Comparison of ENCODE assay signal across 2 cellular contexts in the genomic region with DNA sequence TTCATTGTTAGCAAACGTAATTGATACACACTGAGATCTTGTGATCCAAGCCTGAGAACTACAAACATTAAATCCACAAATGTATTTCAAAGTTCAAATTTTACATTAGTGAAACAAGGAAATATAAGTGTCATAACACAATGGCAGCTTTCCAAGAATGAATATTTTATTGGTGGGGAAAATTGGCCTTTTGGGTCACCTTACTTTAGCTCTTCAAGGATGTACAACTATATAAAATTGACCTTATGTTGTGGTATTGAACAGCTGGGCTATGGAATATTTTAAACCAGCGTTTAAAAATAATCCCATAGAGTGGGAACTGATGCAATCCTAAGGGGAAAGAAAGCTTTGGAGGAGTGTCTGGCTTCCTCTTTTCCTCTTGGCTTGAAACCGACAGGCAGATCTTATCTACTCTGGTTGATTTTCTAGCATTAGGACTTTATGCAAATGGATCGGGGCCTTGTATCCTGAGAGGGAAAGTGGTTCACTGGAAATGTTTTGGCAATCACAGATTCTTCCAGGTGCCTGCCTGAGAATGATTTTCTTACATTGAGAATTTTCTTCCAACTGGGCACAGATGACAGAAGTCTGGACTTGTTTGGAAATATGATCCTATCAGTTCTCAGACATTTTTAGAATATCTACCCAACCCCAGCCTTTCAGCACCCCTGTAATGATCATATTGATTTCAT.
TF ChIP-seq lines count a peak whose summit lies in the region.

No MANE protein-coding gene starts in this region.

TF ChIP-seq in IMR-90, 13 proteins besides CTCF, POLR2A, EP300 and RAD21:
- TF ChIP-seq CEBPB (IDR thresholded peaks at IDR 0.05; ENCODE audit: low read depth, low read length) = peak; percentile 76
- TF ChIP-seq CHD1 (IDR thresholded peaks at IDR 0.05; ENCODE audit: low read depth, low read length) = no peak
TF ChIP-seq in IMR-90: peak in this region for 1.

TF ChIP-seq in GM23338, 12 proteins besides CTCF, POLR2A, EP300 and RAD21:
- no peak for TF ChIP-seq POLR2AphosphoS5 (IDR thresholded peaks at IDR 0.05; ENCODE audit: low read depth)
- no peak for TF ChIP-seq ETS1 (IDR thresholded peaks at IDR 0.05)
- TF ChIP-seq EZH2phosphoT487 (IDR thresholded peaks at IDR 0.05; ENCODE audit: unreplicated experiment) = no peak
- TF ChIP-seq ZNF114 (CRISPR knock-in tag; IDR thresholded peaks at IDR 0.05) = no peak
- TF ChIP-seq CREB1 (CRISPR knock-in tag; IDR thresholded peaks at IDR 0.05; ENCODE audit: low read depth) = no peak
- TF ChIP-seq ZNF462 (CRISPR knock-in tag; IDR thresholded peaks at IDR 0.05) = no peak
- TF ChIP-seq ZNF331 (CRISPR knock-in tag; IDR thresholded peaks at IDR 0.05; ENCODE audit: low read depth) = no peak
- TF ChIP-seq NANOG (IDR thresholded peaks at IDR 0.05; ENCODE audit: borderline replicate concordance) = no peak
- no peak for TF ChIP-seq EZH2 (IDR thresholded peaks at IDR 0.05; ENCODE audit: low read depth, unreplicated experiment)
- TF ChIP-seq STAT1 (IDR thresholded peaks at IDR 0.05; ENCODE audit: unreplicated experiment) = no peak
- TF ChIP-seq, protein P1, sequence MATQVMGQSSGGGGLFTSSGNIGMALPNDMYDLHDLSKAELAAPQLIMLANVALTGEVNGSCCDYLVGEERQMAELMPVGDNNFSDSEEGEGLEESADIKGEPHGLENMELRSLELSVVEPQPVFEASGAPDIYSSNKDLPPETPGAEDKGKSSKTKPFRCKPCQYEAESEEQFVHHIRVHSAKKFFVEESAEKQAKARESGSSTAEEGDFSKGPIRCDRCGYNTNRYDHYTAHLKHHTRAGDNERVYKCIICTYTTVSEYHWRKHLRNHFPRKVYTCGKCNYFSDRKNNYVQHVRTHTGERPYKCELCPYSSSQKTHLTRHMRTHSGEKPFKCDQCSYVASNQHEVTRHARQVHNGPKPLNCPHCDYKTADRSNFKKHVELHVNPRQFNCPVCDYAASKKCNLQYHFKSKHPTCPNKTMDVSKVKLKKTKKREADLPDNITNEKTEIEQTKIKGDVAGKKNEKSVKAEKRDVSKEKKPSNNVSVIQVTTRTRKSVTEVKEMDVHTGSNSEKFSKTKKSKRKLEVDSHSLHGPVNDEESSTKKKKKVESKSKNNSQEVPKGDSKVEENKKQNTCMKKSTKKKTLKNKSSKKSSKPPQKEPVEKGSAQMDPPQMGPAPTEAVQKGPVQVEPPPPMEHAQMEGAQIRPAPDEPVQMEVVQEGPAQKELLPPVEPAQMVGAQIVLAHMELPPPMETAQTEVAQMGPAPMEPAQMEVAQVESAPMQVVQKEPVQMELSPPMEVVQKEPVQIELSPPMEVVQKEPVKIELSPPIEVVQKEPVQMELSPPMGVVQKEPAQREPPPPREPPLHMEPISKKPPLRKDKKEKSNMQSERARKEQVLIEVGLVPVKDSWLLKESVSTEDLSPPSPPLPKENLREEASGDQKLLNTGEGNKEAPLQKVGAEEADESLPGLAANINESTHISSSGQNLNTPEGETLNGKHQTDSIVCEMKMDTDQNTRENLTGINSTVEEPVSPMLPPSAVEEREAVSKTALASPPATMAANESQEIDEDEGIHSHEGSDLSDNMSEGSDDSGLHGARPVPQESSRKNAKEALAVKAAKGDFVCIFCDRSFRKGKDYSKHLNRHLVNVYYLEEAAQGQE (IDR thresholded peaks at IDR 0.05; ENCODE audit: unreplicated experiment) = no peak
- TF ChIP-seq JUNB (IDR thresholded peaks at IDR 0.05; ENCODE audit: unreplicated experiment) = no peak
